19 cellular contexts compared by ENCODE assay signal in genomic region chr16:14434860-14435259, GRCh38.
A peak's percentile ranks its signal among the peaks of the same experiment; 100 is the strongest.
DNase-seq lines count a peak whose midpoint lies in the region; ATAC-seq and TF ChIP-seq lines count a peak whose summit lies in the region.
"Had no signal": no experiment of that assay in that cellular context is flagged by ENCODE, and none has a peak within 500 bp of the region (broad histone marks: within the 10 kb centered on the region; RNA-seq: fewer than 3 reads in every experiment).

No MANE protein-coding gene starts in this region.

- no CpG with 5 or more reads among the region's 8 CpGs for WGBS in mesendoderm (ENCODE audit: extremely low coverage, insufficient coverage, low lambda C conversion rate)

- no peak overlapping the region for H2AK5ac ChIP-seq in mesendoderm (ENCODE audit: low read length)

- H3K27me3 Mint-ChIP-seq in WTC11 (ENCODE audit: low read depth): no peaks in the 10 kb centered on the region
- no peaks in the 10 kb centered on the region for H3K27me3 Mint-ChIP-seq in stimulated activated naive B cell treated with anti-CD40 and anti-IgM and Interleukin-4, amounts not matched to agents 10 μg/mL and 1 μg/mL and 100 μg/mL, for 72 hours
- H3K27me3 Mint-ChIP-seq: CD4-positive, CD25-positive, alpha-beta regulatory T cell had no signal

- H3K79me1 ChIP-seq in mesendoderm (ENCODE audit: low read length): no peaks in the 10 kb centered on the region

- H2BK120ac ChIP-seq in mesendoderm (ENCODE audit: low read depth, low read length): no peak overlapping the region

- H3K36me3 Mint-ChIP-seq in WTC11: peaks cover 15% of the 10 kb centered on the region
- H3K36me3 Mint-ChIP-seq in stimulated activated naive B cell treated with anti-CD40 and anti-IgM and Interleukin-4, amounts not matched to agents 10 μg/mL and 1 μg/mL and 100 μg/mL, for 72 hours: peaks cover 39 to 47% of the 10 kb centered on the region in 2 donors
- H3K36me3 Mint-ChIP-seq in stimulated activated effector memory CD8-positive, alpha-beta T cell treated with anti-CD3 and anti-CD28 coated beads, Interleukin-12 subunit alpha, Interleukin-12 subunit beta, amount 100 ng/mL, for 72 hours: peaks cover 23% of the 10 kb centered on the region

- POLR2A ChIA-PET in WTC11 (lab: Charles Lee): no interaction called here

- H4K8ac ChIP-seq in mesendoderm (ENCODE audit: low read depth, low read length): no peak overlapping the region

- H3K27ac ChIP-seq in mesendoderm (ENCODE audit: low read depth, low read length): no peak overlapping the region
- H3K27ac ChIP-seq: KMS-11, RWPE1, SJSA1 had no signal

- H3K56ac ChIP-seq in mesendoderm (ENCODE audit: low read length): peak overlapping the region; percentile 34

- no peak overlapping the region for H3K4ac ChIP-seq in mesendoderm (ENCODE audit: low read depth, low read length)

- peak; percentile 80 for ATAC-seq in WTC11
- no peak for ATAC-seq in stimulated activated naive B cell treated with anti-CD40 and anti-IgM and Interleukin-4, amounts not matched to agents 10 μg/mL and 1 μg/mL and 100 μg/mL, for 72 hours (replicated peaks)
- ATAC-seq in HG02870 (IDR thresholded peaks at IDR 0.05; ENCODE audit: unreplicated experiment): no peak
- no peak for ATAC-seq in stimulated activated effector memory CD8-positive, alpha-beta T cell treated with anti-CD3 and anti-CD28 coated beads, Interleukin-12 subunit alpha, Interleukin-12 subunit beta, amount 100 ng/mL, for 72 hours
- ATAC-seq in GM21515 (IDR thresholded peaks at IDR 0.05; ENCODE audit: unreplicated experiment): no peak
- ATAC-seq: HCT116, PC-3 had no signal

- no peak overlapping the region for H3K9ac ChIP-seq in mesendoderm (ENCODE audit: low read length)
- H3K9ac ChIP-seq: KMS-11 had no signal

- H3K4me1 Mint-ChIP-seq in WTC11: peaks cover 11% of the 10 kb centered on the region
- no peaks in the 10 kb centered on the region for H3K4me1 Mint-ChIP-seq in stimulated activated naive B cell treated with anti-CD40 and anti-IgM and Interleukin-4, amounts not matched to agents 10 μg/mL and 1 μg/mL and 100 μg/mL, for 72 hours
- H3K4me1 Mint-ChIP-seq in stimulated activated effector memory CD8-positive, alpha-beta T cell treated with anti-CD3 and anti-CD28 coated beads, Interleukin-12 subunit alpha, Interleukin-12 subunit beta, amount 100 ng/mL, for 72 hours: peaks cover 18% of the 10 kb centered on the region

- H3K4me3 ChIP-seq in mesendoderm (ENCODE audit: low read length): no peak overlapping the region
- H3K4me3 ChIP-seq: SJSA1 had no signal

- no peak overlapping the region for H2BK5ac ChIP-seq in mesendoderm (ENCODE audit: low read length)

- H3K27me3 ChIP-seq in mesendoderm (ENCODE audit: insufficient read depth, low read length, poor library complexity): no peaks in the 10 kb centered on the region
- H3K27me3 ChIP-seq: SJSA1 had no signal

- CTCF ChIA-PET in WTC11 (lab: Charles Lee): no interaction called here

- peak; percentile 13 for DNase-seq in activated CD8-positive, alpha-beta memory T cell treated with anti-CD3 and anti-CD28 coated beads for 24 hours
- no peak for DNase-seq in activated CD8-positive, alpha-beta memory T cell treated with anti-CD3 and anti-CD28 coated beads, Interleukin-2, amount 50 U/mL, for 48 hours
- DNase-seq in WTC11 (ENCODE audit: low spot score): no peak
- peak; percentile 63 for DNase-seq in mesendoderm
- DNase-seq in stimulated activated naive B cell treated with anti-CD40 and anti-IgM and Interleukin-4, amounts not matched to agents 10 μg/mL and 1 μg/mL and 100 μg/mL, for 72 hours: no peak
- no peak for DNase-seq in stimulated activated effector memory CD8-positive, alpha-beta T cell treated with anti-CD3 and anti-CD28 coated beads, Interleukin-12 subunit alpha, Interleukin-12 subunit beta, amount 100 ng/mL, for 72 hours (ENCODE audit: low spot score in 2 of 2)
- DNase-seq: Calu3; CD4-positive, CD25-positive, alpha-beta regulatory T cell; DMS53; NCI-H1436; NCI-H2081; NCI-H748 treated with DMSO at 0.1 percent for 48 hours; PC-3 had no signal

- no peaks in the 10 kb centered on the region for H3K36me3 ChIP-seq in mesendoderm (ENCODE audit: control insufficient read depth, insufficient read depth, low read length)
- H3K36me3 ChIP-seq: SJSA1 had no signal

- peaks cover 8% of the 10 kb centered on the region for H3K9me3 Mint-ChIP-seq in WTC11
- H3K9me3 Mint-ChIP-seq in stimulated activated naive B cell treated with anti-CD40 and anti-IgM and Interleukin-4, amounts not matched to agents 10 μg/mL and 1 μg/mL and 100 μg/mL, for 72 hours: peaks cover 0 to 3% of the 10 kb centered on the region in 2 donors
- H3K9me3 Mint-ChIP-seq in stimulated activated effector memory CD8-positive, alpha-beta T cell treated with anti-CD3 and anti-CD28 coated beads, Interleukin-12 subunit alpha, Interleukin-12 subunit beta, amount 100 ng/mL, for 72 hours: no peaks in the 10 kb centered on the region
- H3K9me3 Mint-ChIP-seq: CD4-positive, CD25-positive, alpha-beta regulatory T cell had no signal

- H3K23ac ChIP-seq in mesendoderm (ENCODE audit: low read length): no peak overlapping the region

- H3K4me2 ChIP-seq in mesendoderm (ENCODE audit: low read length): no peak overlapping the region
- H3K4me2 ChIP-seq: KMS-11 had no signal

- H3K27ac Mint-ChIP-seq in WTC11: peak overlapping the region; percentile 74
- H3K27ac Mint-ChIP-seq in stimulated activated naive B cell treated with anti-CD40 and anti-IgM and Interleukin-4, amounts not matched to agents 10 μg/mL and 1 μg/mL and 100 μg/mL, for 72 hours: peak overlapping the region; percentile 25
- H3K27ac Mint-ChIP-seq in stimulated activated effector memory CD8-positive, alpha-beta T cell treated with anti-CD3 and anti-CD28 coated beads, Interleukin-12 subunit alpha, Interleukin-12 subunit beta, amount 100 ng/mL, for 72 hours: no peak overlapping the region
- H3K27ac Mint-ChIP-seq: CD4-positive, CD25-positive, alpha-beta regulatory T cell had no signal

- H2BK15ac ChIP-seq in mesendoderm (replicated peaks; ENCODE audit: low read depth): no peak overlapping the region

- H3K4me3 Mint-ChIP-seq in WTC11: no peak overlapping the region
- no peak overlapping the region for H3K4me3 Mint-ChIP-seq in stimulated activated naive B cell treated with anti-CD40 and anti-IgM and Interleukin-4, amounts not matched to agents 10 μg/mL and 1 μg/mL and 100 μg/mL, for 72 hours
- no peak overlapping the region for H3K4me3 Mint-ChIP-seq in stimulated activated effector memory CD8-positive, alpha-beta T cell treated with anti-CD3 and anti-CD28 coated beads, Interleukin-12 subunit alpha, Interleukin-12 subunit beta, amount 100 ng/mL, for 72 hours
- H3K4me3 Mint-ChIP-seq: CD4-positive, CD25-positive, alpha-beta regulatory T cell had no signal

- TF ChIP-seq CTCF in WTC11 (IDR thresholded peaks at IDR 0.05): no peak

- no peak overlapping the region for H4K5ac ChIP-seq in mesendoderm (ENCODE audit: low read length)

- no peaks in the 10 kb centered on the region for H3K79me2 ChIP-seq in mesendoderm (ENCODE audit: control insufficient read depth, insufficient read depth, low read length)

- no peaks in the 10 kb centered on the region for H3K4me1 ChIP-seq in mesendoderm (ENCODE audit: control insufficient read depth, low read depth, low read length)
- H3K4me1 ChIP-seq: SJSA1 had no signal

- no peak overlapping the region for H3K18ac ChIP-seq in mesendoderm (ENCODE audit: low read length)

TF ChIP-seq in WTC11, 78 proteins besides CTCF, POLR2A, EP300 and RAD21:
- TF ChIP-seq ZNF416 (CRISPR knock-in tag; IDR thresholded peaks at IDR 0.05): no peak

Comparison
In these comparisons a context has a peak if more than half of its experiments do, and no peak if none do; other contexts are left out.
1. DNase-seq: peak in activated CD8-positive, alpha-beta memory T cell treated with anti-CD3 and anti-CD28 coated beads for 24 hours (single experiment) and mesendoderm (single experiment); none in activated CD8-positive, alpha-beta memory T cell treated with anti-CD3 and anti-CD28 coated beads, Interleukin-2, amount 50 U/mL, for 48 hours (single experiment), WTC11 (single experiment), stimulated activated naive B cell treated with anti-CD40 and anti-IgM and Interleukin-4, amounts not matched to agents 10 μg/mL and 1 μg/mL and 100 μg/mL, for 72 hours (single experiment) and stimulated activated effector memory CD8-positive, alpha-beta T cell treated with anti-CD3 and anti-CD28 coated beads, Interleukin-12 subunit alpha, Interleukin-12 subunit beta, amount 100 ng/mL, for 72 hours (0 of 2).